11 cellular contexts compared by ENCODE assay signal in the genomic region with DNA sequence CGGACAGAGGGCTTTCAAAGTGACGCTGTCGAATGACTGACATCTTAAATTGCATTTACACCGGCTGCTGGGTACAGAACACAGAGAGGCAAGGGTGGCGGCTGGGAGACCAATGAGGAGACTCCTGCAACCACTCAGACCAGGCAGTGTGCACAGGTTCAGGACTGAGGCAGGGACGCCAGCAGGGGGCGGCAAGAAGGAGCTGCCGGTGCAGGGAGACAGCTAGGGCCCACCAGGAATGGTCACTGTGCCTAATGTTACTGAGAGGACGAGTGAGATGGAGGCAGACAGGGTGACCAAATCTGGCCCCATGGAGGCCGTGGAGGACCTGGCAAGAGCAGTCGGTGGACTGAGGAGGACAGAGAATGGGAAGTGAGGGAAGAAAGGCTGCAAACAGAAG. TPM values are rescaled to one million over a fixed set of nuclear protein-coding genes. Genes with fewer than 3 reads are reported as not detected.
DNase-seq lines count a peak whose midpoint lies in the region; ATAC-seq and TF ChIP-seq lines count a peak whose summit lies in the region.
"Had no signal": no experiment of that assay in that cellular context is flagged by ENCODE, and none has a peak within 500 bp of the region (broad histone marks: within the 10 kb centered on the region; RNA-seq: fewer than 3 reads in every experiment).

No MANE protein-coding gene starts in this region.

- no peak overlapping the region for H3K27ac ChIP-seq in DND-41 (ENCODE audit: low read length)
- no peak overlapping the region for H3K27ac ChIP-seq in HEK293 (ENCODE audit: extremely low read depth, low read depth, low read length)
- H3K27ac ChIP-seq in SU-DHL-6 (ENCODE audit: low read depth, low read length), result no peak overlapping the region

- ATAC-seq in DND-41 (ENCODE audit: insufficient read depth, low read depth), result peak; percentile 58
- no peak for ATAC-seq in T-cell (replicated peaks in 1 of 4)

- no peak overlapping the region for H3K4me3 Mint-ChIP-seq in T-cell
- H3K4me3 Mint-ChIP-seq: immature natural killer cell had no signal

- H3K4me3 ChIP-seq in DND-41 (ENCODE audit: low read depth in 1 of 2, low read length in 2 of 2) (no peak overlapping the region), HEK293 (ENCODE audit: low read depth, low read length) (no peak overlapping the region), SU-DHL-6 (ENCODE audit: insufficient read depth, low read length, poor library complexity, severe bottlenecking) (no peak overlapping the region)

- no peak overlapping the region for H2AFZ ChIP-seq in DND-41 (ENCODE audit: low read depth, low read length)
- no peak overlapping the region for H2AFZ ChIP-seq in SU-DHL-6 (ENCODE audit: low read depth, low read length, severe bottlenecking)

- H3K27me3 ChIP-seq in DND-41 (ENCODE audit: insufficient read depth, low read length, poor library complexity) (no peaks in the 10 kb centered on the region), SU-DHL-6 (ENCODE audit: low read length) (no peaks in the 10 kb centered on the region)

- H3K4me2 ChIP-seq in DND-41 (ENCODE audit: insufficient read depth, low read length) (no peak overlapping the region), SU-DHL-6 (ENCODE audit: low read depth, low read length, poor library complexity, severe bottlenecking) (no peak overlapping the region)

- no peak overlapping the region for H3K27ac Mint-ChIP-seq in T-cell
- H3K27ac Mint-ChIP-seq: immature natural killer cell had no signal

- H3K27me3 Mint-ChIP-seq in T-cell, result peaks cover 8 to 9% of the 10 kb centered on the region in 2 donors

- H3K4me1 ChIP-seq in DND-41 (ENCODE audit: insufficient read depth, low read length) (no peaks in the 10 kb centered on the region), HEK293 (ENCODE audit: control insufficient read depth, insufficient read depth, low read length) (no peaks in the 10 kb centered on the region)

- H4K20me1 ChIP-seq in DND-41 (ENCODE audit: insufficient read depth, low read length), result no peaks in the 10 kb centered on the region; the same call in 1 of the 2 replicates
- H4K20me1 ChIP-seq in SU-DHL-6 (ENCODE audit: low read depth, low read length), result no peaks in the 10 kb centered on the region

- H3K9me2 ChIP-seq in SU-DHL-6 (replicated peaks; ENCODE audit: insufficient read depth, low read length), result no peaks in the 10 kb centered on the region

- peak; percentile 57 for TF ChIP-seq CTCF in DND-41 (IDR thresholded peaks at IDR 0.05; ENCODE audit: borderline replicate concordance, extremely low read depth, low read length, poor library complexity, severe bottlenecking)
- TF ChIP-seq CTCF in HEK293 (tag by site-specific recombination; IDR thresholded peaks at IDR 0.05), result peak; percentile 90
- peak; percentile 68 for TF ChIP-seq CTCF in SU-DHL-6 (IDR thresholded peaks at IDR 0.05; ENCODE audit: insufficient read depth, low read length, poor library complexity, severe bottlenecking)

- H3K4me1 Mint-ChIP-seq in T-cell, result no peaks in the 10 kb centered on the region
- H3K4me1 Mint-ChIP-seq: immature natural killer cell had no signal

- no peaks in the 10 kb centered on the region for H3K79me2 ChIP-seq in DND-41 (ENCODE audit: insufficient read depth, low read length)
- H3K79me2 ChIP-seq in SU-DHL-6 (ENCODE audit: insufficient read depth, low read length), result no peaks in the 10 kb centered on the region

- H3K9ac ChIP-seq in DND-41 (ENCODE audit: low read depth, low read length) (no peak overlapping the region), SU-DHL-6 (ENCODE audit: low read length) (no peak overlapping the region)

- H3K36me3 ChIP-seq in DND-41 (ENCODE audit: insufficient read depth, low read length), result no peaks in the 10 kb centered on the region
- no peaks in the 10 kb centered on the region for H3K36me3 ChIP-seq in HEK293 (ENCODE audit: control insufficient read depth in 2 of 2, insufficient read depth in 1 of 2, low read length in 2 of 2)
- H3K36me3 ChIP-seq in SU-DHL-6 (ENCODE audit: low read length), result no peaks in the 10 kb centered on the region

- H3K9me3 ChIP-seq in DND-41 (ENCODE audit: insufficient read depth, low read length, severe bottlenecking) (no peaks in the 10 kb centered on the region), HEK293 (ENCODE audit: control insufficient read depth, insufficient read depth, low read depth, low read length) (no peaks in the 10 kb centered on the region), SU-DHL-6 (ENCODE audit: insufficient read depth, low read length) (no peaks in the 10 kb centered on the region)

- no peaks in the 10 kb centered on the region for H3K9me3 Mint-ChIP-seq in T-cell
- H3K9me3 Mint-ChIP-seq: immature natural killer cell had no signal

- no peaks in the 10 kb centered on the region for H3F3A ChIP-seq in SU-DHL-6 (ENCODE audit: insufficient read depth)

- no peaks in the 10 kb centered on the region for H3K36me3 Mint-ChIP-seq in T-cell
- H3K36me3 Mint-ChIP-seq: immature natural killer cell had no signal

- CTCF ChIA-PET in HEK293 (lab: Yijun Ruan, JAX), result interaction anchor here (0.6 to 2.1 kb wide), 20 partner anchors 8 to 1147 kb away, joined by 3 to 14 read pairs (median 4); no protein-coding TSS in a partner anchor
- CTCF ChIA-PET in T-cell (lab: Charles Lee), result no interaction called here

- peak; percentile 18 for DNase-seq in DND-41
- peak; percentile 88 for DNase-seq in islet precursor cell
- DNase-seq in T-cell, result no peak
- DNase-seq in NCI-H187 (lab: John Stamatoyannopoulos, UW), result no peak
- no peak for DNase-seq in NCI-H1048 (lab: John Stamatoyannopoulos, UW)
- no peak for DNase-seq in DMS153 (lab: John Stamatoyannopoulos, UW)
- DNase-seq: immature natural killer cell; NCI-H1105 treated with DMSO at 0.1 percent for 48 hours; stimulated activated CD4-positive, alpha-beta T cell treated with anti-CD3 and anti-CD28 coated beads, Interleukin-4, amount 100 ng/mL, for 1 hour had no signal

- POLR2A ChIA-PET in HEK293 (lab: Yijun Ruan, JAX), result no interaction called here
- POLR2A ChIA-PET in T-cell (lab: Charles Lee), result no interaction called here

TF ChIP-seq in HEK293, 187 proteins besides CTCF, POLR2A, EP300 and RAD21 (continues in another document):
- TF ChIP-seq, protein P1, sequence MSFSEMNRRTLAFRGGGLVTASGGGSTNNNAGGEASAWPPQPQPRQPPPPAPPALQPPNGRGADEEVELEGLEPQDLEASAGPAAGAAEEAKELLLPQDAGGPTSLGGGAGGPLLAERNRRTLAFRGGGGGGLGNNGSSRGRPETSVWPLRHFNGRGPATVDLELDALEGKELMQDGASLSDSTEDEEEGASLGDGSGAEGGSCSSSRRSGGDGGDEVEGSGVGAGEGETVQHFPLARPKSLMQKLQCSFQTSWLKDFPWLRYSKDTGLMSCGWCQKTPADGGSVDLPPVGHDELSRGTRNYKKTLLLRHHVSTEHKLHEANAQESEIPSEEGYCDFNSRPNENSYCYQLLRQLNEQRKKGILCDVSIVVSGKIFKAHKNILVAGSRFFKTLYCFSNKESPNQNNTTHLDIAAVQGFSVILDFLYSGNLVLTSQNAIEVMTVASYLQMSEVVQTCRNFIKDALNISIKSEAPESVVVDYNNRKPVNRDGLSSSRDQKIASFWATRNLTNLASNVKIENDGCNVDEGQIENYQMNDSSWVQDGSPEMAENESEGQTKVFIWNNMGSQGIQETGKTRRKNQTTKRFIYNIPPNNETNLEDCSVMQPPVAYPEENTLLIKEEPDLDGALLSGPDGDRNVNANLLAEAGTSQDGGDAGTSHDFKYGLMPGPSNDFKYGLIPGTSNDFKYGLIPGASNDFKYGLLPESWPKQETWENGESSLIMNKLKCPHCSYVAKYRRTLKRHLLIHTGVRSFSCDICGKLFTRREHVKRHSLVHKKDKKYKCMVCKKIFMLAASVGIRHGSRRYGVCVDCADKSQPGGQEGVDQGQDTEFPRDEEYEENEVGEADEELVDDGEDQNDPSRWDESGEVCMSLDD (tag by site-specific recombination; IDR thresholded peaks at IDR 0.05), result no peak
- TF ChIP-seq, protein P2, sequence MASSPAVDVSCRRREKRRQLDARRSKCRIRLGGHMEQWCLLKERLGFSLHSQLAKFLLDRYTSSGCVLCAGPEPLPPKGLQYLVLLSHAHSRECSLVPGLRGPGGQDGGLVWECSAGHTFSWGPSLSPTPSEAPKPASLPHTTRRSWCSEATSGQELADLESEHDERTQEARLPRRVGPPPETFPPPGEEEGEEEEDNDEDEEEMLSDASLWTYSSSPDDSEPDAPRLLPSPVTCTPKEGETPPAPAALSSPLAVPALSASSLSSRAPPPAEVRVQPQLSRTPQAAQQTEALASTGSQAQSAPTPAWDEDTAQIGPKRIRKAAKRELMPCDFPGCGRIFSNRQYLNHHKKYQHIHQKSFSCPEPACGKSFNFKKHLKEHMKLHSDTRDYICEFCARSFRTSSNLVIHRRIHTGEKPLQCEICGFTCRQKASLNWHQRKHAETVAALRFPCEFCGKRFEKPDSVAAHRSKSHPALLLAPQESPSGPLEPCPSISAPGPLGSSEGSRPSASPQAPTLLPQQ (tag by site-specific recombination; IDR thresholded peaks at IDR 0.05), result peak; percentile 96
- TF ChIP-seq, protein P3, sequence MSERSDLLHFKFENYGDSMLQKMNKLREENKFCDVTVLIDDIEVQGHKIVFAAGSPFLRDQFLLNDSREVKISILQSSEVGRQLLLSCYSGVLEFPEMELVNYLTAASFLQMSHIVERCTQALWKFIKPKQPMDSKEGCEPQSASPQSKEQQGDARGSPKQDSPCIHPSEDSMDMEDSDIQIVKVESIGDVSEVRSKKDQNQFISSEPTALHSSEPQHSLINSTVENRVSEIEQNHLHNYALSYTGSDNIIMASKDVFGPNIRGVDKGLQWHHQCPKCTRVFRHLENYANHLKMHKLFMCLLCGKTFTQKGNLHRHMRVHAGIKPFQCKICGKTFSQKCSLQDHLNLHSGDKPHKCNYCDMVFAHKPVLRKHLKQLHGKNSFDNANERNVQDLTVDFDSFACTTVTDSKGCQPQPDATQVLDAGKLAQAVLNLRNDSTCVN (tag by site-specific recombination; optimal IDR thresholded peaks at IDR 0.05), result no peak
- TF ChIP-seq ZNF707 (tag by site-specific recombination; IDR thresholded peaks at IDR 0.05), result no peak
- no peak for TF ChIP-seq ZBTB1 (tag by site-specific recombination; IDR thresholded peaks at IDR 0.05)
- TF ChIP-seq, protein P4, sequence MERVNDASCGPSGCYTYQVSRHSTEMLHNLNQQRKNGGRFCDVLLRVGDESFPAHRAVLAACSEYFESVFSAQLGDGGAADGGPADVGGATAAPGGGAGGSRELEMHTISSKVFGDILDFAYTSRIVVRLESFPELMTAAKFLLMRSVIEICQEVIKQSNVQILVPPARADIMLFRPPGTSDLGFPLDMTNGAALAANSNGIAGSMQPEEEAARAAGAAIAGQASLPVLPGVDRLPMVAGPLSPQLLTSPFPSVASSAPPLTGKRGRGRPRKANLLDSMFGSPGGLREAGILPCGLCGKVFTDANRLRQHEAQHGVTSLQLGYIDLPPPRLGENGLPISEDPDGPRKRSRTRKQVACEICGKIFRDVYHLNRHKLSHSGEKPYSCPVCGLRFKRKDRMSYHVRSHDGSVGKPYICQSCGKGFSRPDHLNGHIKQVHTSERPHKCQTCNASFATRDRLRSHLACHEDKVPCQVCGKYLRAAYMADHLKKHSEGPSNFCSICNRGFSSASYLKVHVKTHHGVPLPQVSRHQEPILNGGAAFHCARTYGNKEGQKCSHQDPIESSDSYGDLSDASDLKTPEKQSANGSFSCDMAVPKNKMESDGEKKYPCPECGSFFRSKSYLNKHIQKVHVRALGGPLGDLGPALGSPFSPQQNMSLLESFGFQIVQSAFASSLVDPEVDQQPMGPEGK (tag by site-specific recombination; IDR thresholded peaks at IDR 0.05), result no peak

RNA-seq across cellular contexts. Expression of a gene that starts 23.5 kb away (rescaled TPM):
- total RNA-seq in T-cell, result not detected

Comparison
In these comparisons a context has a peak if more than half of its experiments do, and no peak if none do; other contexts are left out.
1. DNase-seq: peak in DND-41 (single experiment) and islet precursor cell (single experiment); none in T-cell (0 of 34), NCI-H187 (0 of 2), NCI-H1048 (single experiment) and DMS153 (single experiment).
2. Peak in every context shown above with its lines, with median percentiles within 50 percentile points of each other: CTCF ChIP-seq.